In the genomic region with DNA sequence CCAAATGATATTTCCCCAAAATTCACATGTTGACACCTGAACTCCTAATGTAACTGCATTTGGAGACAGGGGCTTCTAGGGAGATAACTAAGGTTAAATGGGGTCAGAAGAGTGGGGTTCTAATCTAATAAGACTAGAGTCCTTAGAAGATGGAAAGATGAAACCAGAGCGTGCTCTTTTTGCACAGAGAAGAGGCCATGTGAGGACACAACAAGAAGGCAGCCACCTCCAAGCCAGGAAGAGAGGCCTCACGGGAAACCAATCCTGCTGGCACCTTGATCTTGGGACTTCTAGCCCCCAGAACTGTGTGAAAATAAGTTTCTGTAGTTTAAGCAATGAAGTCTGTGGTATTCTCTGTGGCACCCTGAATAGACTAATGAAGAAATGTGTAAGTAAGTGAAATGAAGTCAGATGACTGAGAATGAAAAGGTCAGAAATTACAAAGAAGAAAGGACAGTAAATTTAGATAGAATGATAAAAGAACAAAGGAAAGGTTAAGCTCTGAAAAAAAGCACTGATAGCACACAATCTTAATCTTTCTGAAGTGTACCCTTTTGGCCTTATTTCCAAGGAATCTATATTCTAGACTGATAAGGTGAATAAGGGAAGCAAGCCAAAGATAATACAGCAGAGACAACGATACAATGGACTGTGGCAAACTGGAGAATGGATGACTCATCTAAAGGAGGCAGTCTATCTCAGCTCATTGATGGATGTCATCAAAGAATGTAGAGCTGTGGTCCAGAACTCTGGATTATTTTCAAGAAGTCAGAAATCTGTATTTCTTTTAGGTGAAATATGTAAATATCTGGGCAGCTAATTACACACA, we compare ENCODE assay signal across 1 cellular context.
A peak's percentile ranks its signal among the peaks of the same experiment; 100 is the strongest.
TF ChIP-seq lines count a peak whose summit lies in the region.

No MANE protein-coding gene starts in this region.

TF ChIP-seq in K562, 482 proteins besides CTCF, POLR2A, EP300 and RAD21 (continued from another document and continues in another):
- peak in 1 of 2 experiments; percentile 70; a peak in 1 of 4 replicates for TF ChIP-seq TBL1XR1 (IDR thresholded peaks at IDR 0.05; ENCODE audit: low read length in 2 of 2)
- no peak for TF ChIP-seq PCBP1 (IDR thresholded peaks at IDR 0.05; ENCODE audit: low read depth, low read length, poor library complexity, severe bottlenecking)
- TF ChIP-seq LEF1 (IDR thresholded peaks at IDR 0.05), result peak; percentile 64
- TF ChIP-seq ZNF561 (CRISPR knock-in tag; conservative IDR thresholded peaks at IDR 0.05), result no peak
- no peak for TF ChIP-seq POLR2H (tag; IDR thresholded peaks at IDR 0.05; ENCODE audit: low read depth)
- TF ChIP-seq, protein P1, sequence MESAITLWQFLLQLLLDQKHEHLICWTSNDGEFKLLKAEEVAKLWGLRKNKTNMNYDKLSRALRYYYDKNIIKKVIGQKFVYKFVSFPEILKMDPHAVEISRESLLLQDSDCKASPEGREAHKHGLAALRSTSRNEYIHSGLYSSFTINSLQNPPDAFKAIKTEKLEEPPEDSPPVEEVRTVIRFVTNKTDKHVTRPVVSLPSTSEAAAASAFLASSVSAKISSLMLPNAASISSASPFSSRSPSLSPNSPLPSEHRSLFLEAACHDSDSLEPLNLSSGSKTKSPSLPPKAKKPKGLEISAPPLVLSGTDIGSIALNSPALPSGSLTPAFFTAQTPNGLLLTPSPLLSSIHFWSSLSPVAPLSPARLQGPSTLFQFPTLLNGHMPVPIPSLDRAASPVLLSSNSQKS (CRISPR knock-in tag; IDR thresholded peaks at IDR 0.05), result no peak
- no peak for TF ChIP-seq RFX7 (CRISPR knock-in tag; IDR thresholded peaks at IDR 0.05)
- 0 out of 2 replicates have a peak, but pooled peaks have one; percentile 56 for TF ChIP-seq NBN (IDR thresholded peaks at IDR 0.05; ENCODE audit: low read depth)
- no peak for TF ChIP-seq HNRNPL (IDR thresholded peaks at IDR 0.05; ENCODE audit: low read depth, low read length)
- TF ChIP-seq, protein P2, sequence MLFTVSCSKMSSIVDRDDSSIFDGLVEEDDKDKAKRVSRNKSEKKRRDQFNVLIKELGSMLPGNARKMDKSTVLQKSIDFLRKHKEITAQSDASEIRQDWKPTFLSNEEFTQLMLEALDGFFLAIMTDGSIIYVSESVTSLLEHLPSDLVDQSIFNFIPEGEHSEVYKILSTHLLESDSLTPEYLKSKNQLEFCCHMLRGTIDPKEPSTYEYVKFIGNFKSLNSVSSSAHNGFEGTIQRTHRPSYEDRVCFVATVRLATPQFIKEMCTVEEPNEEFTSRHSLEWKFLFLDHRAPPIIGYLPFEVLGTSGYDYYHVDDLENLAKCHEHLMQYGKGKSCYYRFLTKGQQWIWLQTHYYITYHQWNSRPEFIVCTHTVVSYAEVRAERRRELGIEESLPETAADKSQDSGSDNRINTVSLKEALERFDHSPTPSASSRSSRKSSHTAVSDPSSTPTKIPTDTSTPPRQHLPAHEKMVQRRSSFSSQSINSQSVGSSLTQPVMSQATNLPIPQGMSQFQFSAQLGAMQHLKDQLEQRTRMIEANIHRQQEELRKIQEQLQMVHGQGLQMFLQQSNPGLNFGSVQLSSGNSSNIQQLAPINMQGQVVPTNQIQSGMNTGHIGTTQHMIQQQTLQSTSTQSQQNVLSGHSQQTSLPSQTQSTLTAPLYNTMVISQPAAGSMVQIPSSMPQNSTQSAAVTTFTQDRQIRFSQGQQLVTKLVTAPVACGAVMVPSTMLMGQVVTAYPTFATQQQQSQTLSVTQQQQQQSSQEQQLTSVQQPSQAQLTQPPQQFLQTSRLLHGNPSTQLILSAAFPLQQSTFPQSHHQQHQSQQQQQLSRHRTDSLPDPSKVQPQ (CRISPR knock-in tag; IDR thresholded peaks at IDR 0.05; ENCODE audit: borderline replicate concordance), result no peak
- TF ChIP-seq, protein P3, sequence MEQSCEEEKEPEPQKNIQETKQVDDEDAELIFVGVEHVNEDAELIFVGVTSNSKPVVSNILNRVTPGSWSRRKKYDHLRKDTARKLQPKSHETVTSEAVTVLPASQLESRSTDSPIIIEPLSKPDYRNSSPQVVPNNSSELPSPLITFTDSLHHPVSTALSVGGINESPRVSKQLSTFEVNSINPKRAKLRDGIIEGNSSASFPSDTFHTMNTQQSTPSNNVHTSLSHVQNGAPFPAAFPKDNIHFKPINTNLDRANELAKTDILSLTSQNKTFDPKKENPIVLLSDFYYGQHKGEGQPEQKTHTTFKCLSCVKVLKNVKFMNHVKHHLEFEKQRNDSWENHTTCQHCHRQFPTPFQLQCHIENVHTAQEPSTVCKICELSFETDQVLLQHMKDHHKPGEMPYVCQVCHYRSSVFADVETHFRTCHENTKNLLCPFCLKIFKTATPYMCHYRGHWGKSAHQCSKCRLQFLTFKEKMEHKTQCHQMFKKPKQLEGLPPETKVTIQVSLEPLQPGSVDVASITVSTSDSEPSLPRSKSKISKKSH (CRISPR knock-in tag; IDR thresholded peaks at IDR 0.05), result no peak
- TF ChIP-seq, protein P4, sequence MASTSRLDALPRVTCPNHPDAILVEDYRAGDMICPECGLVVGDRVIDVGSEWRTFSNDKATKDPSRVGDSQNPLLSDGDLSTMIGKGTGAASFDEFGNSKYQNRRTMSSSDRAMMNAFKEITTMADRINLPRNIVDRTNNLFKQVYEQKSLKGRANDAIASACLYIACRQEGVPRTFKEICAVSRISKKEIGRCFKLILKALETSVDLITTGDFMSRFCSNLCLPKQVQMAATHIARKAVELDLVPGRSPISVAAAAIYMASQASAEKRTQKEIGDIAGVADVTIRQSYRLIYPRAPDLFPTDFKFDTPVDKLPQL (IDR thresholded peaks at IDR 0.05; ENCODE audit: extremely low read depth, insufficient read length), result no peak
- TF ChIP-seq, protein P5, sequence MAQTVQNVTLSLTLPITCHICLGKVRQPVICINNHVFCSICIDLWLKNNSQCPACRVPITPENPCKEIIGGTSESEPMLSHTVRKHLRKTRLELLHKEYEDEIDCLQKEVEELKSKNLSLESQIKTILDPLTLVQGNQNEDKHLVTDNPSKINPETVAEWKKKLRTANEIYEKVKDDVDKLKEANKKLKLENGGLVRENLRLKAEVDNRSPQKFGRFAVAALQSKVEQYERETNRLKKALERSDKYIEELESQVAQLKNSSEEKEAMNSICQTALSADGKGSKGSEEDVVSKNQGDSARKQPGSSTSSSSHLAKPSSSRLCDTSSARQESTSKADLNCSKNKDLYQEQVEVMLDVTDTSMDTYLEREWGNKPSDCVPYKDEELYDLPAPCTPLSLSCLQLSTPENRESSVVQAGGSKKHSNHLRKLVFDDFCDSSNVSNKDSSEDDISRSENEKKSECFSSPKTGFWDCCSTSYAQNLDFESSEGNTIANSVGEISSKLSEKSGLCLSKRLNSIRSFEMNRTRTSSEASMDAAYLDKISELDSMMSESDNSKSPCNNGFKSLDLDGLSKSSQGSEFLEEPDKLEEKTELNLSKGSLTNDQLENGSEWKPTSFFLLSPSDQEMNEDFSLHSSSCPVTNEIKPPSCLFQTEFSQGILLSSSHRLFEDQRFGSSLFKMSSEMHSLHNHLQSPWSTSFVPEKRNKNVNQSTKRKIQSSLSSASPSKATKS (CRISPR knock-in tag; IDR thresholded peaks at IDR 0.05), result no peak
- no peak for TF ChIP-seq CBX8 (IDR thresholded peaks at IDR 0.05; ENCODE audit: borderline replicate concordance, extremely low read depth, low read depth, low read length, poor library complexity, severe bottlenecking)
- peak; percentile 84 for TF ChIP-seq GATAD2B (IDR thresholded peaks at IDR 0.05; ENCODE audit: borderline replicate concordance)
- TF ChIP-seq ZNF75A (CRISPR knock-in tag; IDR thresholded peaks at IDR 0.05), result no peak
- TF ChIP-seq JUN (IDR thresholded peaks at IDR 0.05; ENCODE audit: borderline replicate concordance, low read depth, low read length), result peak; percentile 93
- no peak for TF ChIP-seq JUN (CRISPR knock-in tag; IDR thresholded peaks at IDR 0.05; ENCODE audit: borderline replicate concordance)
- TF ChIP-seq ZKSCAN8 (CRISPR knock-in tag; IDR thresholded peaks at IDR 0.05), result no peak
- no peak for TF ChIP-seq BDP1 (IDR thresholded peaks at IDR 0.05; ENCODE audit: insufficient read depth, insufficient read length)
- TF ChIP-seq SNRNP70 (optimal IDR thresholded peaks at IDR 0.05; ENCODE audit: low read depth, low read length), result no peak
- TF ChIP-seq, protein P6, sequence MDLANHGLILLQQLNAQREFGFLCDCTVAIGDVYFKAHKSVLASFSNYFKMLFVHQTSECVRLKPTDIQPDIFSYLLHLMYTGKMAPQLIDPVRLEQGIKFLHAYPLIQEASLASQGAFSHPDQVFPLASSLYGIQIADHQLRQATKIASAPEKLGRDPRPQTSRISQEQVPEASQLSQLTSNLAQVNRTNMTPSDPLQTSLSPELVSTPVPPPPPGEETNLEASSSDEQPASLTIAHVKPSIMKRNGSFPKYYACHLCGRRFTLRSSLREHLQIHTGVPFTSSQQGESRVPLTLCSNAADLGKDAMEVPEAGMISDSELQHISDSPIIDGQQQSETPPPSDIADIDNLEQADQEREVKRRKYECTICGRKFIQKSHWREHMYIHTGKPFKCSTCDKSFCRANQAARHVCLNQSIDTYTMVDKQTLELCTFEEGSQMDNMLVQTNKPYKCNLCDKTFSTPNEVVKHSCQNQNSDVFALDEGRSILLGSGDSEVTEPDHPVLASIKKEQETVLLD (IDR thresholded peaks at IDR 0.05), result peak; percentile 81; the same call in 1 of the 2 replicates
- TF ChIP-seq NFE2L1 (tag; IDR thresholded peaks at IDR 0.05; ENCODE audit: borderline replicate concordance, low read depth), result no peak
- TF ChIP-seq MTF1 (CRISPR knock-in tag; IDR thresholded peaks at IDR 0.05; ENCODE audit: borderline replicate concordance), result no peak
- no peak for TF ChIP-seq ETV1 (tag; conservative IDR thresholded peaks at IDR 0.05; ENCODE audit: low read depth)
- no peak for TF ChIP-seq TCF7L2 (IDR thresholded peaks at IDR 0.05; ENCODE audit: low read depth, low read length)
- TF ChIP-seq MECOM (CRISPR knock-in tag; IDR thresholded peaks at IDR 0.05), result 0 out of 2 replicates have a peak, but pooled peaks have one; percentile 28
- TF ChIP-seq MIER1 (IDR thresholded peaks at IDR 0.05; ENCODE audit: low read depth), result no peak
- TF ChIP-seq SMAD4 (CRISPR knock-in tag; conservative IDR thresholded peaks at IDR 0.05), result no peak
- no peak for TF ChIP-seq PHF21A (IDR thresholded peaks at IDR 0.05; ENCODE audit: borderline replicate concordance, low read depth)
- peak; percentile 70 for TF ChIP-seq SMARCC2 (IDR thresholded peaks at IDR 0.05; ENCODE audit: low read depth)
- TF ChIP-seq, protein P7, sequence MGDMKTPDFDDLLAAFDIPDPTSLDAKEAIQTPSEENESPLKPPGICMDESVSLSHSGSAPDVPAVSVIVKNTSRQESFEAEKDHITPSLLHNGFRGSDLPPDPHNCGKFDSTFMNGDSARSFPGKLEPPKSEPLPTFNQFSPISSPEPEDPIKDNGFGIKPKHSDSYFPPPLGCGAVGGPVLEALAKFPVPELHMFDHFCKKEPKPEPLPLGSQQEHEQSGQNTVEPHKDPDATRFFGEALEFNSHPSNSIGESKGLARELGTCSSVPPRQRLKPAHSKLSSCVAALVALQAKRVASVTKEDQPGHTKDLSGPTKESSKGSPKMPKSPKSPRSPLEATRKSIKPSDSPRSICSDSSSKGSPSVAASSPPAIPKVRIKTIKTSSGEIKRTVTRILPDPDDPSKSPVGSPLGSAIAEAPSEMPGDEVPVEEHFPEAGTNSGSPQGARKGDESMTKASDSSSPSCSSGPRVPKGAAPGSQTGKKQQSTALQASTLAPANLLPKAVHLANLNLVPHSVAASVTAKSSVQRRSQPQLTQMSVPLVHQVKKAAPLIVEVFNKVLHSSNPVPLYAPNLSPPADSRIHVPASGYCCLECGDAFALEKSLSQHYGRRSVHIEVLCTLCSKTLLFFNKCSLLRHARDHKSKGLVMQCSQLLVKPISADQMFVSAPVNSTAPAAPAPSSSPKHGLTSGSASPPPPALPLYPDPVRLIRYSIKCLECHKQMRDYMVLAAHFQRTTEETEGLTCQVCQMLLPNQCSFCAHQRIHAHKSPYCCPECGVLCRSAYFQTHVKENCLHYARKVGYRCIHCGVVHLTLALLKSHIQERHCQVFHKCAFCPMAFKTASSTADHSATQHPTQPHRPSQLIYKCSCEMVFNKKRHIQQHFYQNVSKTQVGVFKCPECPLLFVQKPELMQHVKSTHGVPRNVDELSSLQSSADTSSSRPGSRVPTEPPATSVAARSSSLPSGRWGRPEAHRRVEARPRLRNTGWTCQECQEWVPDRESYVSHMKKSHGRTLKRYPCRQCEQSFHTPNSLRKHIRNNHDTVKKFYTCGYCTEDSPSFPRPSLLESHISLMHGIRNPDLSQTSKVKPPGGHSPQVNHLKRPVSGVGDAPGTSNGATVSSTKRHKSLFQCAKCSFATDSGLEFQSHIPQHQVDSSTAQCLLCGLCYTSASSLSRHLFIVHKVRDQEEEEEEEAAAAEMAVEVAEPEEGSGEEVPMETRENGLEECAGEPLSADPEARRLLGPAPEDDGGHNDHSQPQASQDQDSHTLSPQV (IDR thresholded peaks at IDR 0.05), result peak; percentile 62; the same call in 1 of the 2 replicates
- TF ChIP-seq ZNF311 (CRISPR knock-in tag; IDR thresholded peaks at IDR 0.05), result no peak
- TF ChIP-seq NFE2 (IDR thresholded peaks at IDR 0.05; ENCODE audit: low read depth), result peak; percentile 69
- TF ChIP-seq HDAC1 (IDR thresholded peaks at IDR 0.05), result peak in 1 of 2 experiments; percentile 75; a peak in 1 of 4 replicates
- no peak for TF ChIP-seq YBX1 (IDR thresholded peaks at IDR 0.05)
- TF ChIP-seq FIP1L1 (IDR thresholded peaks at IDR 0.05; ENCODE audit: low read depth, low read length, poor library complexity, severe bottlenecking), result no peak
- TF ChIP-seq, protein P8, sequence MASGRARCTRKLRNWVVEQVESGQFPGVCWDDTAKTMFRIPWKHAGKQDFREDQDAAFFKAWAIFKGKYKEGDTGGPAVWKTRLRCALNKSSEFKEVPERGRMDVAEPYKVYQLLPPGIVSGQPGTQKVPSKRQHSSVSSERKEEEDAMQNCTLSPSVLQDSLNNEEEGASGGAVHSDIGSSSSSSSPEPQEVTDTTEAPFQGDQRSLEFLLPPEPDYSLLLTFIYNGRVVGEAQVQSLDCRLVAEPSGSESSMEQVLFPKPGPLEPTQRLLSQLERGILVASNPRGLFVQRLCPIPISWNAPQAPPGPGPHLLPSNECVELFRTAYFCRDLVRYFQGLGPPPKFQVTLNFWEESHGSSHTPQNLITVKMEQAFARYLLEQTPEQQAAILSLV (tag; IDR thresholded peaks at IDR 0.05), result no peak
- TF ChIP-seq ZNF695 (CRISPR knock-in tag; IDR thresholded peaks at IDR 0.05), result no peak
- TF ChIP-seq, protein P9, sequence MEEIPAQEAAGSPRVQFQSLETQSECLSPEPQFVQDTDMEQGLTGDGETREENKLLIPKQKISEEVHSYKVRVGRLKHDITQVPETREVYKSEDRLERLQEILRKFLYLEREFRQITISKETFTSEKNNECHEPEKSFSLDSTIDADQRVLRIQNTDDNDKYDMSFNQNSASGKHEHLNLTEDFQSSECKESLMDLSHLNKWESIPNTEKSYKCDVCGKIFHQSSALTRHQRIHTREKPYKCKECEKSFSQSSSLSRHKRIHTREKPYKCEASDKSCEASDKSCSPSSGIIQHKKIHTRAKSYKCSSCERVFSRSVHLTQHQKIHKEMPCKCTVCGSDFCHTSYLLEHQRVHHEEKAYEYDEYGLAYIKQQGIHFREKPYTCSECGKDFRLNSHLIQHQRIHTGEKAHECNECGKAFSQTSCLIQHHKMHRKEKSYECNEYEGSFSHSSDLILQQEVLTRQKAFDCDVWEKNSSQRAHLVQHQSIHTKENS (CRISPR knock-in tag; IDR thresholded peaks at IDR 0.05), result no peak; the same call in 1 of the 2 replicates
- TF ChIP-seq, protein P10, sequence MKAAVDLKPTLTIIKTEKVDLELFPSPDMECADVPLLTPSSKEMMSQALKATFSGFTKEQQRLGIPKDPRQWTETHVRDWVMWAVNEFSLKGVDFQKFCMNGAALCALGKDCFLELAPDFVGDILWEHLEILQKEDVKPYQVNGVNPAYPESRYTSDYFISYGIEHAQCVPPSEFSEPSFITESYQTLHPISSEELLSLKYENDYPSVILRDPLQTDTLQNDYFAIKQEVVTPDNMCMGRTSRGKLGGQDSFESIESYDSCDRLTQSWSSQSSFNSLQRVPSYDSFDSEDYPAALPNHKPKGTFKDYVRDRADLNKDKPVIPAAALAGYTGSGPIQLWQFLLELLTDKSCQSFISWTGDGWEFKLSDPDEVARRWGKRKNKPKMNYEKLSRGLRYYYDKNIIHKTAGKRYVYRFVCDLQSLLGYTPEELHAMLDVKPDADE (conservative IDR thresholded peaks at IDR 0.05; ENCODE audit: control insufficient read depth, low read depth, low read length), result no peak
